ENCODE assay signal across 17 cellular contexts in genomic region chr10:72695496-72695895, GRCh38. TPM values are rescaled to one million over a fixed set of nuclear protein-coding genes. Genes with fewer than 3 reads are reported as not detected.
DNase-seq lines count a peak whose midpoint lies in the region; ATAC-seq, FAIRE-seq and TF ChIP-seq lines count a peak whose summit lies in the region.
"Had no signal": no experiment of that assay in that cellular context is flagged by ENCODE, and none has a peak within 500 bp of the region (broad histone marks: within the 10 kb centered on the region; RNA-seq: fewer than 3 reads in every experiment).

No MANE protein-coding gene starts in this region.

- H3K9me3 ChIP-seq in BLaER1, result no peaks in the 10 kb centered on the region
- H3K9me3 ChIP-seq in Karpas-422 (ENCODE audit: low read length), result no peaks in the 10 kb centered on the region
- H3K9me3 ChIP-seq in K562 (replicated peaks; ENCODE audit: control insufficient read depth, insufficient read depth, low read depth, low read length), result no peaks in the 10 kb centered on the region
- no peaks in the 10 kb centered on the region for H3K9me3 ChIP-seq in stomach
- H3K9me3 ChIP-seq: breast epithelium had no signal

- no peak for FAIRE-seq in K562 (lab: Jason Lieb, UNC)

- TF ChIP-seq CTCF in K562 (IDR thresholded peaks at IDR 0.05 in 2 of 3, conservative IDR thresholded peaks at IDR 0.05 in 1 of 3; ENCODE audit: insufficient read depth in 2 of 3, low read depth in 1 of 3, low read length in 3 of 3), result no peak
- TF ChIP-seq CTCF in stomach (IDR thresholded peaks at IDR 0.05), result no peak

- H3K4me1 ChIP-seq in BLaER1 (peaks cover 37% of the 10 kb centered on the region), Karpas-422 (ENCODE audit: low read length) (peaks cover 33% of the 10 kb centered on the region), K562 (replicated peaks in 1 of 2; ENCODE audit: control insufficient read depth in 2 of 2, insufficient read depth in 2 of 2, low read length in 2 of 2) (peaks cover 13 to 19% of the 10 kb centered on the region in 2 experiments; a peak in 4 of 5 replicates), stomach (peaks cover 11 to 52% (median 28%) of the 10 kb centered on the region in 4 donors)
- H3K4me1 ChIP-seq: breast epithelium had no signal

- intact Hi-C loops in K562 (cut with micrococcal nuclease), result loop anchor here (10.0 kb wide), 2 partner anchors 331 to 369 kb away; no protein-coding TSS in a partner anchor
- intact Hi-C loops in stomach (cut with DNase I; ENCODE audit: low total_unique reads), result loop anchor here (10.0 kb wide), 1 partner anchor 139 kb away; no protein-coding TSS in a partner anchor

- CTCF ChIA-PET in K562 (lab: Yijun Ruan, JAX; ENCODE audit: low intra/inter-chr PET ratio), result no interaction called here

- in situ Hi-C loops in K562 (cut with MboI), result no loop called here

- H3K27me3 ChIP-seq in BLaER1 (no peaks in the 10 kb centered on the region), Karpas-422 (ENCODE audit: low read length) (no peaks in the 10 kb centered on the region), K562 (ENCODE audit: control insufficient read depth in 2 of 2, insufficient read depth in 2 of 2, low read length in 2 of 2) (no peaks in the 10 kb centered on the region), stomach (no peaks in the 10 kb centered on the region)
- H3K27me3 ChIP-seq: breast epithelium had no signal

- TF ChIP-seq EP300 in K562 (IDR thresholded peaks at IDR 0.05; ENCODE audit: low read length), result no peak
- no peak for TF ChIP-seq EP300 in stomach (IDR thresholded peaks at IDR 0.05)

- H3K9me2 ChIP-seq in Karpas-422 (replicated peaks; ENCODE audit: insufficient read depth, low read length), result no peaks in the 10 kb centered on the region

- 52% methylated on average over 3 of the region's 3 CpGs for WGBS in K562 (ENCODE audit: insufficient coverage, low coverage, missing lambda C conversion rate)
- 71 to 85% (median 80%) methylated on average over 3 of the region's 3 CpGs for WGBS in stomach, 5 donors

- H3K27ac ChIP-seq in BLaER1, result no peak overlapping the region
- H3K27ac ChIP-seq in Karpas-422 (ENCODE audit: low read length), result no peak overlapping the region
- no peak overlapping the region for H3K27ac ChIP-seq in K562 (ENCODE audit: extremely low read depth, low read depth, low read length)
- peak overlapping the region in 1 of 5 donors; percentile 11 for H3K27ac ChIP-seq in stomach
- H3K27ac ChIP-seq: breast epithelium had no signal

- H3K4me3 ChIP-seq in BLaER1 (no peak overlapping the region), Karpas-422 (ENCODE audit: low read length) (no peak overlapping the region), K562 (no peak overlapping the region), stomach (peak overlapping the region in 1 of 4 donors; percentile 78)
- H3K4me3 ChIP-seq: breast epithelium had no signal

- H3K79me2 ChIP-seq in Karpas-422 (ENCODE audit: low read length) (peaks cover 77% of the 10 kb centered on the region), K562 (ENCODE audit: control insufficient read depth, insufficient read depth, low read length) (peaks cover 55% of the 10 kb centered on the region)

- TF ChIP-seq POLR2A in K562 (conservative IDR thresholded peaks at IDR 0.05) (no peak), stomach (IDR thresholded peaks at IDR 0.05) (no peak)

- H3K9ac ChIP-seq in BLaER1 (no peak overlapping the region), Karpas-422 (ENCODE audit: low read length) (peak overlapping the region; percentile 19; the same call in 1 of the 2 replicates), K562 (ENCODE audit: insufficient read depth in 1 of 2, low read depth in 2 of 2, low read length in 2 of 2) (no peak overlapping the region)

- no TSS peak for BruUV-seq in K562 (replicated peaks; lab: Mats Ljungman, UMichigan)

- POLR2A ChIA-PET in K562 (lab: Yijun Ruan, JAX), result interaction anchor here (0.6 to 1.7 kb wide), 7 partner anchors 9 to 231 kb away, joined by 3 to 5 read pairs (median 4); no protein-coding TSS in a partner anchor

- H4K20me1 ChIP-seq in BLaER1 (peaks cover 48% of the 10 kb centered on the region), Karpas-422 (ENCODE audit: insufficient read depth, low read depth, low read length) (no peaks in the 10 kb centered on the region), K562 (replicated peaks; ENCODE audit: control insufficient read depth, insufficient read depth, low read length) (peaks cover 7% of the 10 kb centered on the region)

- H3K36me3 ChIP-seq in BLaER1 (no peaks in the 10 kb centered on the region), Karpas-422 (ENCODE audit: insufficient read depth, low read length) (no peaks in the 10 kb centered on the region), K562 (ENCODE audit: control insufficient read depth, insufficient read depth, low read length) (no peaks in the 10 kb centered on the region), stomach (no peaks in the 10 kb centered on the region)
- H3K36me3 ChIP-seq: breast epithelium had no signal

- no peak overlapping the region for H2AFZ ChIP-seq in Karpas-422 (ENCODE audit: low read length)
- no peak overlapping the region for H2AFZ ChIP-seq in K562 (ENCODE audit: low read depth, low read length)

- TF ChIP-seq RAD21 in K562 (CRISPR knock-in tag; conservative IDR thresholded peaks at IDR 0.05 in 1 of 2, IDR thresholded peaks at IDR 0.05 in 1 of 2), result no peak

- peak overlapping the region; percentile 96; the same call in 1 of the 2 replicates for H3K4me2 ChIP-seq in BLaER1
- H3K4me2 ChIP-seq in Karpas-422 (ENCODE audit: low read depth, low read length, poor library complexity, severe bottlenecking), result no peak overlapping the region
- no peak overlapping the region for H3K4me2 ChIP-seq in K562 (ENCODE audit: insufficient read depth, low read length)

- ATAC-seq in K562, result no peak
- no peak for ATAC-seq in HG03039 (IDR thresholded peaks at IDR 0.05; ENCODE audit: unreplicated experiment)
- ATAC-seq in HG02759 (IDR thresholded peaks at IDR 0.05; ENCODE audit: unreplicated experiment), result no peak
- ATAC-seq: activated T-cell treated with anti-CD3 and anti-CD28 coated beads, Interleukin-2, amount 50 U/mL, for 4 hours; CD8-positive, alpha-beta T cell; stimulated activated naive CD8-positive, alpha-beta T cell treated with anti-CD3 and anti-CD28 coated beads, Interleukin-15, Interleukin-2, amounts not matched to agents 100 U/mL and 50 U/mL, for 24 hours had no signal

- DNase-seq in Karpas-422, result no peak
- DNase-seq in K562 (ENCODE audit: extremely low read depth in 1 of 4, low spot score in 3 of 4), result no peak
- peak; percentile 60 for DNase-seq in renal cortical epithelial cell (ENCODE audit: low read depth)
- DNase-seq in stomach, result no peak
- no peak for DNase-seq in activated CD4-positive, alpha-beta T cell treated with anti-CD3 and anti-CD28 coated beads, Interleukin-2, amount 50 U/mL, for 48 hours
- DNase-seq: activated CD4-positive, alpha-beta memory T cell treated with anti-CD3 and anti-CD28 coated beads for 36 hours; activated T-cell treated with anti-CD3 and anti-CD28 coated beads, Interleukin-2, amount 50 U/mL, for 4 hours; CD8-positive, alpha-beta T cell; NCI-H1105; NCI-H2171 treated with DMSO at 0.1 percent for 48 hours; NCI-H82; stimulated activated naive CD8-positive, alpha-beta T cell treated with anti-CD3 and anti-CD28 coated beads, Interleukin-15, Interleukin-2, amounts not matched to agents 100 U/mL and 50 U/mL, for 24 hours; T-helper 1 cell had no signal

- H3K9me1 ChIP-seq in K562 (ENCODE audit: control insufficient read depth, insufficient read depth, low read length), result no peaks in the 10 kb centered on the region

TF ChIP-seq in K562, 482 proteins besides CTCF, POLR2A, EP300 and RAD21 (continues in another document):
- no peak for TF ChIP-seq ZNF354B (CRISPR knock-in tag; IDR thresholded peaks at IDR 0.05)

RNA-seq across cellular contexts. Expression of gene MCU, which starts 3.6 kb away (rescaled TPM):
- total RNA-seq in Karpas-422 (2014; rRNA removed; shearing (Covaris generic); ENCODE audit: low replicate concordance), result 16.2 and 41.3 TPM in 2 replicates
- total RNA-seq in K562 (2011; cell fraction: chromatin; rRNA removed; ENCODE audit: low replicate concordance), result 30.9 and 44.2 TPM in 2 replicates
- total RNA-seq in K562 (2011; cell fraction: nucleolus; rRNA removed), result 20.8 and 26.5 TPM in 2 replicates
- total RNA-seq in K562 (2011; cell fraction: nucleoplasm; rRNA removed), result 30.3 and 33.3 TPM in 2 replicates
- total RNA-seq in K562 (2014; rRNA removed) (19.1 and 20.9 TPM in 2 replicates), K562 (2014; rRNA removed; fragmentation: Illumina TruSeq; extraction: Trizol) (20.3 and 21.2 TPM in 2 replicates), K562 (2015; rRNA removed; fragmentation: Illumina TruSeq; extraction: Trizol) (26.1 and 27.7 TPM in 2 replicates), K562 (2021) (21.3 and 23.7 TPM in 2 replicates), renal cortical epithelial cell (32.3 and 47.2 TPM in 2 replicates), stomach (10 to 100 TPM; 15.2 to 90.1 (median 33.9) TPM)
- polyA plus RNA-seq in K562 (2011; rRNA removed) (85.6 and 88.8 TPM in 2 replicates), K562 (2014; fragmentation: Illumina TruSeq; extraction: Trizol) (23.6 and 34.9 TPM in 2 replicates), K562 (2014; fragmentation: Nextera tagmentation; extraction: Ambion mirVana) (10 to 100 TPM in 1 of 2 experiments, 1 to 10 TPM in 1; 8.2 to 11.1 TPM), K562 (2014; rRNA removed) (25.6 and 26.3 TPM in 2 replicates), stomach (10 to 100 TPM; 16.6 to 70.3 (median 28.1) TPM)
- 25.8 and 40.7 TPM in 2 replicates for polyA plus RNA-seq in K562 (2011; cell fraction: cytosol; rRNA removed)
- 68.2 and 86.9 TPM in 2 replicates for polyA plus RNA-seq in K562 (2011; cell fraction: nucleus; rRNA removed)
- polyA plus RNA-seq in K562 (2012), result 19.0 and 22.2 TPM in 2 replicates
- 82.1 and 86.2 TPM in 2 replicates for polyA minus RNA-seq in K562 (2011; rRNA and poly(A)+ RNA removed)
- 20.3 and 28.7 TPM in 2 replicates for polyA minus RNA-seq in K562 (2011; cell fraction: cytosol; rRNA and poly(A)+ RNA removed)
- 23.0 and 28.2 TPM in 2 replicates for polyA minus RNA-seq in K562 (2011; cell fraction: nucleus; rRNA and poly(A)+ RNA removed)
